In genomic region chr6:12014027-12014872, GRCh38 we compare ENCODE assay signal across 9 cellular contexts. TPM values are rescaled to one million over a fixed set of nuclear protein-coding genes. Genes with fewer than 3 reads are reported as not detected.
DNase-seq lines count a peak whose midpoint lies in the region; ATAC-seq and TF ChIP-seq lines count a peak whose summit lies in the region.
"Had no signal": no experiment of that assay in that cellular context is flagged by ENCODE, and none has a peak within 500 bp of the region (broad histone marks: within the 10 kb centered on the region; RNA-seq: fewer than 3 reads in every experiment).

No MANE protein-coding gene starts in this region.

- H3K27me3 ChIP-seq in MG63 = no peaks in the 10 kb centered on the region

- peaks cover 66% of the 10 kb centered on the region for H3K4me1 Mint-ChIP-seq in nephron progenitor cell

- no peak for ATAC-seq in esophagus mucosa
- ATAC-seq in HG03108 (IDR thresholded peaks at IDR 0.05; ENCODE audit: unreplicated experiment) = no peak

- H3K27ac Mint-ChIP-seq in nephron progenitor cell = peak overlapping the region; percentile 85

- no peak overlapping the region; the same call in 1 of the 2 replicates for H3K4me3 ChIP-seq in MG63

- DNase-seq in Daoy (ENCODE audit: low read depth) = peak; percentile 86
- DNase-seq in MG63 = peak; percentile 23
- DNase-seq in dedifferentiated amniotic fluid mesenchymal stem cell (ENCODE audit: extremely low spot score) = peak; percentile 61
- DNase-seq in nephron progenitor cell = no peak
- DNase-seq in GOT3 (lab: John Stamatoyannopoulos, UW) = no peak
- no peak for DNase-seq in DMS53 treated with DMSO at 0.1 percent for 48 hours (lab: John Stamatoyannopoulos, UW; ENCODE audit: unreplicated experiment)
- DNase-seq: T-helper 9 cell had no signal

- peaks cover 13% of the 10 kb centered on the region for H3K9me3 Mint-ChIP-seq in nephron progenitor cell

- H3K36me3 ChIP-seq in MG63 = peaks cover 35% of the 10 kb centered on the region

- H3K36me3 Mint-ChIP-seq in nephron progenitor cell (ENCODE audit: low read depth) = peaks cover 48% of the 10 kb centered on the region

- H3K4me3 Mint-ChIP-seq in nephron progenitor cell = peak overlapping the region; percentile 97

- H3K9me3 ChIP-seq in MG63 = peaks cover 8% of the 10 kb centered on the region

- no peaks in the 10 kb centered on the region for H3K27me3 Mint-ChIP-seq in nephron progenitor cell (ENCODE audit: low read depth, poor library complexity)

- TF ChIP-seq CTCF in nephron progenitor cell (IDR thresholded peaks at IDR 0.05) = no peak

RNA-seq across cellular contexts. Expression of gene HIVEP1, which starts 2.1 kb away (rescaled TPM):
- total RNA-seq in Daoy (2014; rRNA removed; shearing (Covaris generic)) = 6.6 and 11.9 TPM in 2 replicates
- total RNA-seq in MG63 (2014; rRNA removed; shearing (Covaris generic); ENCODE audit: low replicate concordance) = 3.1 and 3.8 TPM in 2 replicates
- 23.7 TPM for total RNA-seq in esophagus mucosa

Comparison
In these comparisons a context has a peak if more than half of its experiments do, and no peak if none do; other contexts are left out.
1. DNase-seq: peak in Daoy (single experiment), MG63 (single experiment) and dedifferentiated amniotic fluid mesenchymal stem cell (single experiment); none in nephron progenitor cell (single experiment), GOT3 (single experiment) and DMS53 treated with DMSO at 0.1 percent for 48 hours (single experiment).